6 cellular contexts compared by ENCODE assay signal in the genomic region with DNA sequence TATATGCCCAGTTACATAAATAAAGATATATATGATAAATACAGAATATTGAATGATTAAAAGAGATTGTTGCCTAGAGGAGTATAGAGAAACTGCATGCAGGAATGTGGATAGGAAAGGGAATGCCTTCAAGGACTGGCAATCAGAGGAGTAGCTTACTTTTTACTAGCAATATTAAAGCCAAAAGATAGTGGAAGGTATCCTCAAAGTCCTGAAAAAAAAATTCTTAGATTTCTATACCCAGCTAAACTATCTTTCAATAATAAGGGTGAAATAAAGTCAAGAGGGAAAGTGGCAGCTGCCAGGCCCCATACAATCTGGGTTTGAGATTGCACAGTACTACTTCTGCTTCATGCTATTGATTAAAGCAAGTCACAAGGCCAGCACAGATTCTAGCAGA.
"Had no signal": no experiment of that assay in that cellular context is flagged by ENCODE, and none has a peak within 500 bp of the region (broad histone marks: within the 10 kb centered on the region; RNA-seq: fewer than 3 reads in every experiment).

No MANE protein-coding gene starts in this region.

- H3K4me2 ChIP-seq: KMS-11 had no signal

- H3K27ac ChIP-seq: HL-60, KMS-11 had no signal

- FAIRE-seq: HTR-8/SVneo had no signal

- H3K9ac ChIP-seq: KMS-11 had no signal

- DNase-seq: IMR-90, KBM-7, KG1 had no signal
